16 cellular contexts compared by ENCODE assay signal in the genomic region with DNA sequence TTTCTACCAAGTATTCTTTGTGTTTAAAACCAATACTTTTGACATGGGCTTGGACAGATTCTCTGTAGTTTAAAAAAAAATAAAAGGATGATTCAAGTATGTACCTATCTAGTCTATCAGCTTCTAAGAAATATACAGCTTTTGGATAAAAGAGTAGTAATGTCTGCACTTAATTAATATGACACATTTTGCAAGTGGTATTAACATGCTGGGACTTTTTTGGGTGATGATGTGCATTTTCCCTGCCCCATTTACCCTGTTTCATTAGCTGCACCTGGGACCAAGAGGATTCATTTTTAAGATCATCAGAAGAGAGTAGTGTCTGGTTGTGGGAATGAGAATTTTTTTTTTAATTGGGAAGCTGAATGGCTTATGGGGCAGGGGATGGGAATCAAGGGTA.
DNase-seq lines count a peak whose midpoint lies in the region; ATAC-seq and TF ChIP-seq lines count a peak whose summit lies in the region.
"Had no signal": no experiment of that assay in that cellular context is flagged by ENCODE, and none has a peak within 500 bp of the region (broad histone marks: within the 10 kb centered on the region; RNA-seq: fewer than 3 reads in every experiment).

No MANE protein-coding gene starts in this region.

- no peak overlapping the region for H3K4me2 ChIP-seq in IMR-90 (ENCODE audit: low read depth, low read length)

- H4K91ac ChIP-seq in IMR-90 (ENCODE audit: insufficient read depth, low read depth, low read length): no peak overlapping the region

- peak; percentile 65 to 68 for ATAC-seq in activated CD4-positive, CD25-positive, alpha-beta regulatory T cell treated with anti-CD3 and anti-CD28 coated beads, Interleukin-2, amount 50 U/mL, for 24 hours
- no peak for ATAC-seq in IMR-90 (ENCODE audit: low read depth)
- peak; percentile 28 for ATAC-seq in activated T-helper 17 cell treated with anti-CD3 and anti-CD28 coated beads, Interleukin-2, amount 50 U/mL, for 72 hours (replicated peaks)
- no peak for ATAC-seq in naive thymus-derived CD4-positive, alpha-beta T cell
- no peak for ATAC-seq in HG02840 (IDR thresholded peaks at IDR 0.05; ENCODE audit: low FRiP score, unreplicated experiment)

- peaks cover 59% of the 10 kb centered on the region for H3K4me1 Mint-ChIP-seq in activated T-helper 17 cell treated with anti-CD3 and anti-CD28 coated beads, Interleukin-2, amount 50 U/mL, for 72 hours
- peaks cover 47 to 75% (median 64%) of the 10 kb centered on the region in 7 donors for H3K4me1 Mint-ChIP-seq in naive thymus-derived CD4-positive, alpha-beta T cell

- dilution Hi-C loops in IMR-90 (cut with HindIII; ENCODE audit: low sequenced_read_pairs, unreplicated experiment): no loop called here

- H3K27me3 Mint-ChIP-seq in activated T-helper 17 cell treated with anti-CD3 and anti-CD28 coated beads, Interleukin-2, amount 50 U/mL, for 72 hours: no peaks in the 10 kb centered on the region
- no peaks in the 10 kb centered on the region for H3K27me3 Mint-ChIP-seq in naive thymus-derived CD4-positive, alpha-beta T cell

- in situ Hi-C loops in IMR-90 (cut with MboI; ENCODE audit: low sequenced_read_pairs): no loop called here

- H2BK120ac ChIP-seq in IMR-90 (ENCODE audit: low read depth, low read length): no peak overlapping the region

- H3K36me3 Mint-ChIP-seq in activated T-helper 17 cell treated with anti-CD3 and anti-CD28 coated beads, Interleukin-2, amount 50 U/mL, for 72 hours (ENCODE audit: low read depth): peaks cover 94% of the 10 kb centered on the region
- H3K36me3 Mint-ChIP-seq in naive thymus-derived CD4-positive, alpha-beta T cell: peaks cover 11 to 42% (median 25%) of the 10 kb centered on the region in 5 donors

- intact Hi-C loops in IMR-90 (cut with micrococcal nuclease): no loop called here
- intact Hi-C loops in naive thymus-derived CD4-positive, alpha-beta T cell (cut with micrococcal nuclease): loop anchor here in 1 of 2 donors (1.0 kb wide), 1 partner anchor 9 kb away; no protein-coding TSS in a partner anchor

- no peaks in the 10 kb centered on the region for H3K9me3 Mint-ChIP-seq in activated T-helper 17 cell treated with anti-CD3 and anti-CD28 coated beads, Interleukin-2, amount 50 U/mL, for 72 hours
- H3K9me3 Mint-ChIP-seq in naive thymus-derived CD4-positive, alpha-beta T cell: peaks cover 0 to 16% (median 0%) of the 10 kb centered on the region in 11 donors

- no peak overlapping the region for H3K18ac ChIP-seq in IMR-90 (ENCODE audit: low read depth, low read length)

- 0 out of 2 replicates have a peak overlapping the region, but pooled peaks have one; percentile 57 for H2BK20ac ChIP-seq in IMR-90 (ENCODE audit: low read depth, low read length)

- H3K9me1 ChIP-seq in IMR-90 (ENCODE audit: insufficient read depth, low read length): peaks cover 5% of the 10 kb centered on the region

- no peak overlapping the region for H3K56ac ChIP-seq in IMR-90 (ENCODE audit: extremely low read depth, insufficient read depth, low read length)

- peak overlapping the region; percentile 98 for H3K27ac Mint-ChIP-seq in activated T-helper 17 cell treated with anti-CD3 and anti-CD28 coated beads, Interleukin-2, amount 50 U/mL, for 72 hours
- peak overlapping the region in 8 of 9 donors; percentile 40 to 84 (median 73) for H3K27ac Mint-ChIP-seq in naive thymus-derived CD4-positive, alpha-beta T cell

- H4K5ac ChIP-seq in IMR-90 (ENCODE audit: low read depth, low read length): no peak overlapping the region

- no peaks in the 10 kb centered on the region; the same call in 1 of the 2 replicates for H4K20me1 ChIP-seq in IMR-90 (ENCODE audit: insufficient read depth, low read length)

- H3K9me3 ChIP-seq in IMR-90 (ENCODE audit: control insufficient read depth, insufficient read depth, low read length): peaks cover 2% of the 10 kb centered on the region; the same call in 1 of the 2 replicates
- no peaks in the 10 kb centered on the region for H3K9me3 ChIP-seq in naive thymus-derived CD4-positive, alpha-beta T cell (ENCODE audit: control insufficient read depth in 2 of 3, low read length in 3 of 3)
- H3K9me3 ChIP-seq: vagina had no signal

- H3K4me1 ChIP-seq in IMR-90 (ENCODE audit: control insufficient read depth, insufficient read depth, low read length): peaks cover 10% of the 10 kb centered on the region
- H3K4me1 ChIP-seq in naive thymus-derived CD4-positive, alpha-beta T cell (ENCODE audit: control insufficient read depth in 2 of 2, insufficient read depth in 2 of 2, low read length in 2 of 2): peaks cover 0 to 20% of the 10 kb centered on the region in 2 donors

- no peak overlapping the region for H2BK15ac ChIP-seq in IMR-90 (ENCODE audit: low read depth, low read length)

- no peak overlapping the region for H2AK5ac ChIP-seq in IMR-90 (ENCODE audit: low read depth, low read length)

- BruUV-seq in IMR-90 (replicated peaks; lab: Mats Ljungman, UMichigan): no TSS peak

- H3K14ac ChIP-seq in IMR-90 (replicated peaks; ENCODE audit: low read depth, low read length): no peak overlapping the region

- no peak overlapping the region for H3K4me3 ChIP-seq in IMR-90 (ENCODE audit: insufficient read depth, low read depth, low read length)
- no peak overlapping the region for H3K4me3 ChIP-seq in naive thymus-derived CD4-positive, alpha-beta T cell (ENCODE audit: low read length)
- H3K4me3 ChIP-seq: mucosa of descending colon, vagina had no signal

- DNase-seq in activated CD4-positive, CD25-positive, alpha-beta regulatory T cell treated with anti-CD3 and anti-CD28 coated beads, Interleukin-2, amount 50 U/mL, for 72 hours: no peak
- DNase-seq in IMR-90: no peak
- no peak for DNase-seq in naive thymus-derived CD4-positive, alpha-beta T cell
- no peak for DNase-seq in islet precursor cell
- no peak for DNase-seq in NCI-H748 (lab: John Stamatoyannopoulos, UW; ENCODE audit: unreplicated experiment)
- DNase-seq: amygdala, cortex of kidney, EL, erythroblast, kidney, mucosa of descending colon, NCI-H526 treated with DMSO at 0.1 percent for 48 hours had no signal

- CTCF ChIA-PET in IMR-90 (lab: Yijun Ruan, JAX): interaction anchor here (1.1 kb wide), 1 partner anchor 73 kb away, joined by 3 read pairs; no protein-coding TSS in a partner anchor
- CTCF ChIA-PET in naive thymus-derived CD4-positive, alpha-beta T cell (lab: Charles Lee): interaction anchor here (0.6 to 2.1 kb wide), 3 partner anchors 13 to 73 kb away, joined by 3 to 5 read pairs (median 3); no protein-coding TSS in a partner anchor

- POLR2A ChIA-PET in IMR-90 (lab: Charles Lee; ENCODE audit: unreplicated experiment): interaction anchor here (0.7 to 1.4 kb wide), 2 partner anchors 10 to 87 kb away, joined by 3 to 6 read pairs; no protein-coding TSS in a partner anchor
- POLR2A ChIA-PET in naive thymus-derived CD4-positive, alpha-beta T cell (lab: Charles Lee): interaction anchor here (0.6 to 1.6 kb wide), 2 partner anchors 10 to 11 kb away, joined by 3 to 4 read pairs; no protein-coding TSS in a partner anchor

- H2AFZ ChIP-seq in IMR-90 (replicated peaks; ENCODE audit: low read length, poor library complexity): no peak overlapping the region

- peaks cover 5 to 36% of the 10 kb centered on the region in 2 experiments; a peak in 2 of 4 replicates for H3K79me1 ChIP-seq in IMR-90 (ENCODE audit: low read depth in 1 of 2, low read length in 2 of 2)

- no peak for TF ChIP-seq RAD21 in IMR-90 (IDR thresholded peaks at IDR 0.05; ENCODE audit: low read length)

- no peak for TF ChIP-seq CTCF in IMR-90 (conservative IDR thresholded peaks at IDR 0.05; ENCODE audit: low read depth, low read length)

- H4K8ac ChIP-seq in IMR-90 (ENCODE audit: low read depth in 2 of 2, low read length in 2 of 2): no peak overlapping the region; a peak in 1 of 4 replicates

- peaks cover 4% of the 10 kb centered on the region; the same call in 1 of the 2 replicates for H3K36me3 ChIP-seq in IMR-90 (ENCODE audit: control insufficient read depth, insufficient read depth, low read length)
- H3K36me3 ChIP-seq in naive thymus-derived CD4-positive, alpha-beta T cell (ENCODE audit: control insufficient read depth in 2 of 3, insufficient read depth in 3 of 3, low read length in 3 of 3): peaks cover 0 to 12% (median 5%) of the 10 kb centered on the region in 3 experiments

- H3K27me3 ChIP-seq in IMR-90 (ENCODE audit: control insufficient read depth, insufficient read depth, low read length): no peaks in the 10 kb centered on the region
- H3K27me3 ChIP-seq in naive thymus-derived CD4-positive, alpha-beta T cell (ENCODE audit: control insufficient read depth in 2 of 2, insufficient read depth in 2 of 2, low read length in 2 of 2): no peaks in the 10 kb centered on the region
- H3K27me3 ChIP-seq: vagina had no signal

- H3K4me3 Mint-ChIP-seq in activated T-helper 17 cell treated with anti-CD3 and anti-CD28 coated beads, Interleukin-2, amount 50 U/mL, for 72 hours: peak overlapping the region; percentile 83
- H3K4me3 Mint-ChIP-seq in naive thymus-derived CD4-positive, alpha-beta T cell: peak overlapping the region in 7 of 10 donors; percentile 7 to 52 (median 38)

- H2BK5ac ChIP-seq in IMR-90 (ENCODE audit: low read depth, low read length, poor library complexity, severe bottlenecking): peak overlapping the region; percentile 30

- H2AK9ac ChIP-seq in IMR-90 (replicated peaks; ENCODE audit: low read depth, low read length, poor library complexity): no peak overlapping the region

- no peak overlapping the region for H3K9ac ChIP-seq in IMR-90 (ENCODE audit: low read depth, low read length)

- no peak overlapping the region; the same call in 1 of the 2 replicates for H3K23ac ChIP-seq in IMR-90 (ENCODE audit: low read depth, low read length)

- TF ChIP-seq POLR2A in IMR-90 (IDR thresholded peaks at IDR 0.05; ENCODE audit: low read depth, low read length): no peak

- H3K4ac ChIP-seq in IMR-90 (ENCODE audit: low read depth, low read length): no peak overlapping the region

- no peak overlapping the region for H3K27ac ChIP-seq in IMR-90 (ENCODE audit: insufficient read depth, low read length)
- H3K27ac ChIP-seq in naive thymus-derived CD4-positive, alpha-beta T cell (ENCODE audit: low read depth, low read length): no peak overlapping the region
- H3K27ac ChIP-seq: vagina had no signal

TF ChIP-seq in IMR-90, 13 proteins besides CTCF, POLR2A, EP300 and RAD21:
- TF ChIP-seq FOS (IDR thresholded peaks at IDR 0.05; ENCODE audit: low read depth, low read length): no peak
- TF ChIP-seq MAZ (IDR thresholded peaks at IDR 0.05; ENCODE audit: borderline replicate concordance, low read depth, low read length): no peak
- no peak for TF ChIP-seq SMC3 (IDR thresholded peaks at IDR 0.05; ENCODE audit: low read depth, low read length)

Comparison
In these comparisons a context has a peak if more than half of its experiments do, and no peak if none do; other contexts are left out.
1. ATAC-seq: peak in activated CD4-positive, CD25-positive, alpha-beta regulatory T cell treated with anti-CD3 and anti-CD28 coated beads, Interleukin-2, amount 50 U/mL, for 24 hours (2 of 2) and activated T-helper 17 cell treated with anti-CD3 and anti-CD28 coated beads, Interleukin-2, amount 50 U/mL, for 72 hours (single experiment); none in IMR-90 (single experiment), naive thymus-derived CD4-positive, alpha-beta T cell (single experiment) and HG02840 (single experiment).